In genomic region chr12:76020281-76020680, GRCh38 we compare ENCODE assay signal across 8 cellular contexts. TPM values are rescaled to one million over a fixed set of nuclear protein-coding genes. Genes with fewer than 3 reads are reported as not detected.
DNase-seq lines count a peak whose midpoint lies in the region; ATAC-seq, FAIRE-seq and TF ChIP-seq lines count a peak whose summit lies in the region.

No MANE protein-coding gene starts in this region.

- H3K27me3 ChIP-seq in bronchial epithelial cell (ENCODE audit: control insufficient read depth, insufficient read depth, low read length) (no peaks in the 10 kb centered on the region), neutrophil (no peaks in the 10 kb centered on the region), vagina (no peaks in the 10 kb centered on the region)

- H3K4me1 ChIP-seq in neutrophil (ENCODE audit: control insufficient read depth in 1 of 2, insufficient read depth in 1 of 2, low read depth in 1 of 2, low read length in 1 of 2) (peaks cover 34 to 41% of the 10 kb centered on the region in 2 experiments), vagina (peaks cover 11% of the 10 kb centered on the region)

- H3K27ac ChIP-seq in VCaP (peak overlapping the region; percentile 43), neutrophil (peak overlapping the region; percentile 84), vagina (peak overlapping the region; percentile 51)

- H3K4me3 ChIP-seq in bronchial epithelial cell (ENCODE audit: low read depth, low read length) (no peak overlapping the region), neutrophil (ENCODE audit: low read depth in 1 of 2, low read length in 1 of 2) (peak overlapping the region; percentile 13 to 31), vagina (no peak overlapping the region)

- H3K9me3 ChIP-seq in neutrophil (no peaks in the 10 kb centered on the region), vagina (no peaks in the 10 kb centered on the region)

- H3K36me3 ChIP-seq in bronchial epithelial cell (ENCODE audit: control insufficient read depth, insufficient read depth, low read length) (no peaks in the 10 kb centered on the region), neutrophil (no peaks in the 10 kb centered on the region), vagina (no peaks in the 10 kb centered on the region)

- intact Hi-C loops in vagina (cut with DNase I) = no loop called here

- DNase-seq in bronchial epithelial cell (ENCODE audit: low read depth) = peak; percentile 90
- no peak for DNase-seq in vagina (ENCODE audit: extremely low spot score in 2 of 2)
- DNase-seq in superior temporal gyrus (ENCODE audit: extremely low spot score) = no peak
- no peak for DNase-seq in frontal cortex (ENCODE audit: low spot score in 2 of 2)

- ATAC-seq in GM19035 (IDR thresholded peaks at IDR 0.05; ENCODE audit: unreplicated experiment) (peak; percentile 51), HG03521 (IDR thresholded peaks at IDR 0.05; ENCODE audit: unreplicated experiment) (peak; percentile 63)

- no peak for TF ChIP-seq POLR2A in vagina (IDR thresholded peaks at IDR 0.05)

- TF ChIP-seq CTCF in VCaP (conservative IDR thresholded peaks at IDR 0.05) (no peak), bronchial epithelial cell (IDR thresholded peaks at IDR 0.05; ENCODE audit: insufficient read depth, low read length, severe bottlenecking) (no peak), neutrophil (IDR thresholded peaks at IDR 0.05) (no peak), vagina (IDR thresholded peaks at IDR 0.05) (no peak)

- FAIRE-seq in bronchial epithelial cell (lab: Jason Lieb, UNC) (no peak), frontal cortex (lab: Jason Lieb, UNC) (no peak)

RNA-seq across cellular contexts. Expression of gene PHLDA1, which starts 11.3 kb away (rescaled TPM):
- total RNA-seq in bronchial epithelial cell (16.9 and 27.9 TPM in 2 replicates), vagina (40.3 TPM), frontal cortex (20.0 TPM)

Comparison
In these comparisons a context has a peak if more than half of its experiments do, and no peak if none do; other contexts are left out.
1. H3K4me3 ChIP-seq: peak in neutrophil (2 of 2); none in bronchial epithelial cell (single experiment) and vagina (0 of 2).
2. Peak in every context shown above with its lines, with median percentiles within 50 percentile points of each other: H3K27ac ChIP-seq.